15 cellular contexts compared by ENCODE assay signal in genomic region chr14:50469982-50470381, GRCh38.
A peak's percentile ranks its signal among the peaks of the same experiment; 100 is the strongest.
DNase-seq lines count a peak whose midpoint lies in the region; ATAC-seq and TF ChIP-seq lines count a peak whose summit lies in the region.
"Had no signal": no experiment of that assay in that cellular context is flagged by ENCODE, and none has a peak within 500 bp of the region (broad histone marks: within the 10 kb centered on the region; RNA-seq: fewer than 3 reads in every experiment).

No MANE protein-coding gene starts in this region.

- H3F3A ChIP-seq in GM23338 (replicated peaks; ENCODE audit: low read depth), result no peaks in the 10 kb centered on the region

- no peak overlapping the region for H2AK5ac ChIP-seq in mesendoderm (ENCODE audit: low read length)

- TF ChIP-seq CTCF in GM23338 (conservative IDR thresholded peaks at IDR 0.05; ENCODE audit: low read depth in 2 of 2), result no peak
- TF ChIP-seq CTCF in epithelial cell of esophagus (IDR thresholded peaks at IDR 0.05; ENCODE audit: insufficient read depth, low read depth, low read length, missing control alignments), result no peak

- H2BK15ac ChIP-seq in mesendoderm (replicated peaks; ENCODE audit: low read depth), result no peak overlapping the region

- H3K27me3 ChIP-seq in GM23338 (ENCODE audit: insufficient read depth), result no peaks in the 10 kb centered on the region
- no peaks in the 10 kb centered on the region for H3K27me3 ChIP-seq in mesendoderm (ENCODE audit: insufficient read depth, low read length, poor library complexity)
- H3K27me3 ChIP-seq: BE2C had no signal

- H3K79me2 ChIP-seq in GM23338 (replicated peaks; ENCODE audit: insufficient read depth) (no peaks in the 10 kb centered on the region), mesendoderm (ENCODE audit: control insufficient read depth, insufficient read depth, low read length) (no peaks in the 10 kb centered on the region)

- peaks cover 7% of the 10 kb centered on the region; the same call in 2 of the 3 replicates for H3K9me3 Mint-ChIP-seq in GM23338
- H3K9me3 Mint-ChIP-seq in activated naive CD8-positive, alpha-beta T cell treated with anti-CD3 and anti-CD28 coated beads for 36 hours, result peaks cover 30% of the 10 kb centered on the region

- DNase-seq in GM23338 (ENCODE audit: low spot score) (peak; percentile 33), RKO (ENCODE audit: low spot score) (peak; percentile 11), epithelial cell of esophagus (ENCODE audit: low read depth) (peak; percentile 5), mesendoderm (peak; percentile 32)
- DNase-seq in activated naive CD8-positive, alpha-beta T cell treated with anti-CD3 and anti-CD28 coated beads for 36 hours, result no peak
- DNase-seq: BE2C; CD4-positive, alpha-beta memory T cell; COR-L47; H9; KG1 had no signal

- no peak overlapping the region for H3K4me3 Mint-ChIP-seq in GM23338
- H3K4me3 Mint-ChIP-seq in activated naive CD8-positive, alpha-beta T cell treated with anti-CD3 and anti-CD28 coated beads for 36 hours, result no peak overlapping the region
- H3K4me3 Mint-ChIP-seq: CD4-positive, alpha-beta memory T cell; H9; IgD-negative memory B cell had no signal

- H2BK5ac ChIP-seq in mesendoderm (ENCODE audit: low read length), result no peak overlapping the region

- no peak overlapping the region for H2BK120ac ChIP-seq in mesendoderm (ENCODE audit: low read depth, low read length)

- no peak overlapping the region for H3K4me3 ChIP-seq in GM23338
- H3K4me3 ChIP-seq in epithelial cell of esophagus (ENCODE audit: low read length), result no peak overlapping the region
- H3K4me3 ChIP-seq in mesendoderm (ENCODE audit: low read length), result no peak overlapping the region

- H3K9me2 ChIP-seq in GM23338 (ENCODE audit: insufficient read depth), result no peaks in the 10 kb centered on the region

- no peak overlapping the region for H3K56ac ChIP-seq in mesendoderm (ENCODE audit: low read length)

- H4K8ac ChIP-seq in mesendoderm (ENCODE audit: low read depth, low read length), result no peak overlapping the region

- no peak overlapping the region for H3K9ac ChIP-seq in mesendoderm (ENCODE audit: low read length)

- H3K4me2 ChIP-seq in GM23338 (no peak overlapping the region), mesendoderm (ENCODE audit: low read length) (no peak overlapping the region)

- ATAC-seq in GM23338, result peak; percentile 62
- ATAC-seq in GM19351 (IDR thresholded peaks at IDR 0.05; ENCODE audit: unreplicated experiment), result no peak
- ATAC-seq in GM21786 (IDR thresholded peaks at IDR 0.05; ENCODE audit: unreplicated experiment), result no peak
- ATAC-seq in GM18502 (IDR thresholded peaks at IDR 0.05; ENCODE audit: poor library complexity, unreplicated experiment), result no peak

- H4K5ac ChIP-seq in mesendoderm (ENCODE audit: low read length), result no peak overlapping the region

- H2AFZ ChIP-seq in GM23338, result no peak overlapping the region

- H3K36me3 Mint-ChIP-seq in GM23338 (ENCODE audit: low read depth), result peaks cover 57% of the 10 kb centered on the region
- H3K36me3 Mint-ChIP-seq in activated naive CD8-positive, alpha-beta T cell treated with anti-CD3 and anti-CD28 coated beads for 36 hours, result peaks cover 76% of the 10 kb centered on the region

- no CpG with 5 or more reads among the region's 1 CpG for WGBS in mesendoderm (ENCODE audit: extremely low coverage, insufficient coverage, low lambda C conversion rate)

- H3K27ac ChIP-seq in GM23338 (ENCODE audit: low read depth), result no peak overlapping the region
- no peak overlapping the region for H3K27ac ChIP-seq in mesendoderm (ENCODE audit: low read depth, low read length)
- H3K27ac ChIP-seq: C4-2B had no signal

- H4K20me1 ChIP-seq in GM23338 (replicated peaks; ENCODE audit: insufficient read depth), result no peaks in the 10 kb centered on the region

- H3K36me3 ChIP-seq in GM23338 (ENCODE audit: insufficient read depth) (peaks cover 17% of the 10 kb centered on the region; the same call in 1 of the 2 replicates), mesendoderm (ENCODE audit: control insufficient read depth, insufficient read depth, low read length) (no peaks in the 10 kb centered on the region)

- H3K23ac ChIP-seq in mesendoderm (ENCODE audit: low read length), result no peak overlapping the region

- H3K27ac Mint-ChIP-seq in GM23338, result no peak overlapping the region
- H3K27ac Mint-ChIP-seq in activated naive CD8-positive, alpha-beta T cell treated with anti-CD3 and anti-CD28 coated beads for 36 hours, result no peak overlapping the region
- H3K27ac Mint-ChIP-seq: IgD-negative memory B cell had no signal

- H3K4me1 ChIP-seq in GM23338 (ENCODE audit: insufficient read depth) (no peaks in the 10 kb centered on the region), mesendoderm (ENCODE audit: control insufficient read depth, low read depth, low read length) (no peaks in the 10 kb centered on the region)
- H3K4me1 ChIP-seq: BE2C had no signal

- H3K27me3 Mint-ChIP-seq in GM23338 (ENCODE audit: insufficient read depth, low read depth, poor library complexity), result no peaks in the 10 kb centered on the region
- no peaks in the 10 kb centered on the region for H3K27me3 Mint-ChIP-seq in activated naive CD8-positive, alpha-beta T cell treated with anti-CD3 and anti-CD28 coated beads for 36 hours
- H3K27me3 Mint-ChIP-seq: CD4-positive, alpha-beta memory T cell; IgD-negative memory B cell had no signal

- H3K79me1 ChIP-seq in mesendoderm (ENCODE audit: low read length), result no peaks in the 10 kb centered on the region

- no peak overlapping the region for H3K4ac ChIP-seq in mesendoderm (ENCODE audit: low read depth, low read length)

- no peak overlapping the region for H3K18ac ChIP-seq in mesendoderm (ENCODE audit: low read length)

- H3K4me1 Mint-ChIP-seq in GM23338, result peaks cover 5% of the 10 kb centered on the region
- no peaks in the 10 kb centered on the region for H3K4me1 Mint-ChIP-seq in activated naive CD8-positive, alpha-beta T cell treated with anti-CD3 and anti-CD28 coated beads for 36 hours

TF ChIP-seq in GM23338, 12 proteins besides CTCF, POLR2A, EP300 and RAD21 (continues in another document):
- TF ChIP-seq ZNF331 (CRISPR knock-in tag; IDR thresholded peaks at IDR 0.05; ENCODE audit: low read depth) (no peak), CREB1 (CRISPR knock-in tag; IDR thresholded peaks at IDR 0.05; ENCODE audit: low read depth) (no peak), ZNF114 (CRISPR knock-in tag; IDR thresholded peaks at IDR 0.05) (no peak), STAT1 (IDR thresholded peaks at IDR 0.05; ENCODE audit: unreplicated experiment) (no peak), POLR2AphosphoS5 (IDR thresholded peaks at IDR 0.05; ENCODE audit: low read depth) (no peak), EZH2 (IDR thresholded peaks at IDR 0.05; ENCODE audit: low read depth, unreplicated experiment) (no peak), JUNB (IDR thresholded peaks at IDR 0.05; ENCODE audit: unreplicated experiment) (no peak), EZH2phosphoT487 (IDR thresholded peaks at IDR 0.05; ENCODE audit: unreplicated experiment) (no peak), NANOG (IDR thresholded peaks at IDR 0.05; ENCODE audit: borderline replicate concordance) (no peak)
- TF ChIP-seq, protein P1, sequence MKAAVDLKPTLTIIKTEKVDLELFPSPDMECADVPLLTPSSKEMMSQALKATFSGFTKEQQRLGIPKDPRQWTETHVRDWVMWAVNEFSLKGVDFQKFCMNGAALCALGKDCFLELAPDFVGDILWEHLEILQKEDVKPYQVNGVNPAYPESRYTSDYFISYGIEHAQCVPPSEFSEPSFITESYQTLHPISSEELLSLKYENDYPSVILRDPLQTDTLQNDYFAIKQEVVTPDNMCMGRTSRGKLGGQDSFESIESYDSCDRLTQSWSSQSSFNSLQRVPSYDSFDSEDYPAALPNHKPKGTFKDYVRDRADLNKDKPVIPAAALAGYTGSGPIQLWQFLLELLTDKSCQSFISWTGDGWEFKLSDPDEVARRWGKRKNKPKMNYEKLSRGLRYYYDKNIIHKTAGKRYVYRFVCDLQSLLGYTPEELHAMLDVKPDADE (IDR thresholded peaks at IDR 0.05), result no peak
